Comparison of ENCODE assay signal across 20 cellular contexts in genomic region chr6:38393986-38394385, GRCh38.
DNase-seq lines count a peak whose midpoint lies in the region; ATAC-seq, FAIRE-seq and TF ChIP-seq lines count a peak whose summit lies in the region.
"Had no signal": no experiment of that assay in that cellular context is flagged by ENCODE, and none has a peak within 500 bp of the region (broad histone marks: within the 10 kb centered on the region; RNA-seq: fewer than 3 reads in every experiment).

No MANE protein-coding gene starts in this region.

- H3K36me3 ChIP-seq in breast epithelium, result no peaks in the 10 kb centered on the region
- no peaks in the 10 kb centered on the region for H3K36me3 ChIP-seq in endothelial cell of umbilical vein (ENCODE audit: control insufficient read depth in 2 of 2, extremely low read depth in 1 of 2, insufficient read depth in 2 of 2, low read length in 2 of 2)
- H3K36me3 ChIP-seq: BLaER1 treated with 17β-estradiol and CSF1 and Interleukin-3, amounts not matched to agents 10 nM and 100 nM had no signal

- no peak overlapping the region for H3K4me3 ChIP-seq in breast epithelium
- no peak overlapping the region for H3K4me3 ChIP-seq in endothelial cell of umbilical vein (replicated peaks in 1 of 3; ENCODE audit: insufficient read depth in 1 of 3, low read depth in 1 of 3, low read length in 3 of 3)
- H3K4me3 ChIP-seq: BLaER1 treated with 17β-estradiol and CSF1 and Interleukin-3, amounts not matched to agents 10 nM and 100 nM; GM12878; GM23248 had no signal

- H3K27me3 ChIP-seq in breast epithelium (no peaks in the 10 kb centered on the region), endothelial cell of umbilical vein (ENCODE audit: control insufficient read depth in 2 of 2, insufficient read depth in 2 of 2, low read length in 2 of 2) (no peaks in the 10 kb centered on the region)
- H3K27me3 ChIP-seq: BLaER1 treated with 17β-estradiol and CSF1 and Interleukin-3, amounts not matched to agents 10 nM and 100 nM had no signal

- ATAC-seq in effector memory CD8-positive, alpha-beta T cell (replicated peaks), result no peak
- ATAC-seq: CD8-positive, alpha-beta T cell; GM12878; HCT116 had no signal

- POLR2A ChIA-PET in MCF 10A (lab: Yijun Ruan, JAX) (interaction anchor here (0.6 kb wide), 1 partner anchor 81 kb away, joined by 3 read pairs; no protein-coding TSS in a partner anchor), endothelial cell of umbilical vein (lab: Charles Lee) (no interaction called here)

- peak overlapping the region; percentile 59 for H2AFZ ChIP-seq in endothelial cell of umbilical vein (ENCODE audit: low read depth, low read length)
- H2AFZ ChIP-seq: GM23248 had no signal

- no peak overlapping the region for H3K9ac ChIP-seq in endothelial cell of umbilical vein (replicated peaks; ENCODE audit: extremely low read depth, insufficient read depth, low read length)
- H3K9ac ChIP-seq: BLaER1 treated with 17β-estradiol and CSF1 and Interleukin-3, amounts not matched to agents 10 nM and 100 nM; GM23248 had no signal

- dilution Hi-C loops in endothelial cell of umbilical vein (cut with MboI; ENCODE audit: extremely low pct_ligation_motif_present, low sequenced_read_pairs), result no loop called here

- no peak overlapping the region for H3K4me3 Mint-ChIP-seq in MCF 10A (ENCODE audit: unreplicated experiment)
- no peak overlapping the region for H3K4me3 Mint-ChIP-seq in effector memory CD8-positive, alpha-beta T cell
- H3K4me3 Mint-ChIP-seq: B cell; CD8-positive, alpha-beta T cell; HFFc6 had no signal

- TF ChIP-seq CTCF in MCF 10A (IDR thresholded peaks at IDR 0.05; ENCODE audit: unreplicated experiment) (no peak), breast epithelium (IDR thresholded peaks at IDR 0.05) (no peak), endothelial cell of umbilical vein (IDR thresholded peaks at IDR 0.05; ENCODE audit: extremely low read depth in 1 of 2, insufficient read depth in 1 of 2, low read depth in 1 of 2, low read length in 2 of 2) (no peak)

- no peaks in the 10 kb centered on the region for H3K27me3 Mint-ChIP-seq in MCF 10A (ENCODE audit: insufficient read depth, unreplicated experiment)
- H3K27me3 Mint-ChIP-seq in effector memory CD8-positive, alpha-beta T cell, result no peaks in the 10 kb centered on the region
- H3K27me3 Mint-ChIP-seq: B cell had no signal

- CTCF ChIA-PET in MCF 10A (lab: Yijun Ruan, JAX) (no interaction called here), endothelial cell of umbilical vein (lab: Charles Lee) (no interaction called here)

- H3K4me1 Mint-ChIP-seq in MCF 10A (ENCODE audit: insufficient read depth, unreplicated experiment), result peaks cover 28% of the 10 kb centered on the region
- peaks cover 0 to 4% of the 10 kb centered on the region in 2 donors for H3K4me1 Mint-ChIP-seq in effector memory CD8-positive, alpha-beta T cell (ENCODE audit: low read depth in 2 of 2)

- no peaks in the 10 kb centered on the region for H4K20me1 ChIP-seq in endothelial cell of umbilical vein (replicated peaks; ENCODE audit: control insufficient read depth, extremely low read depth, insufficient read depth, low read length)
- H4K20me1 ChIP-seq: BLaER1 treated with 17β-estradiol and CSF1 and Interleukin-3, amounts not matched to agents 10 nM and 100 nM had no signal

- BruUV-seq in MCF 10A (replicated peaks; lab: Mats Ljungman, UMichigan), result no TSS peak
- BruUV-seq in endothelial cell of umbilical vein (replicated peaks; lab: Mats Ljungman, UMichigan), result no TSS peak

- H3K9me3 Mint-ChIP-seq in MCF 10A (ENCODE audit: unreplicated experiment), result no peaks in the 10 kb centered on the region
- H3K9me3 Mint-ChIP-seq in effector memory CD8-positive, alpha-beta T cell, result no peaks in the 10 kb centered on the region
- H3K9me3 Mint-ChIP-seq: CD8-positive, alpha-beta T cell; HFFc6 had no signal

- no peaks in the 10 kb centered on the region for H3K36me3 Mint-ChIP-seq in MCF 10A (ENCODE audit: insufficient read depth, unreplicated experiment)
- H3K36me3 Mint-ChIP-seq in effector memory CD8-positive, alpha-beta T cell (ENCODE audit: insufficient read depth), result no peaks in the 10 kb centered on the region

- H3K4me1 ChIP-seq in breast epithelium, result no peaks in the 10 kb centered on the region
- H3K4me1 ChIP-seq in endothelial cell of umbilical vein (ENCODE audit: control insufficient read depth, extremely low read depth, insufficient read depth, low read length), result peaks cover 29% of the 10 kb centered on the region

- peak overlapping the region; percentile 75 for H3K27ac Mint-ChIP-seq in MCF 10A (ENCODE audit: low read depth, unreplicated experiment)
- H3K27ac Mint-ChIP-seq in effector memory CD8-positive, alpha-beta T cell, result no peak overlapping the region
- H3K27ac Mint-ChIP-seq: B cell; CD8-positive, alpha-beta T cell; HFFc6 had no signal

- peak overlapping the region; percentile 29 for H3K4me2 ChIP-seq in endothelial cell of umbilical vein (ENCODE audit: insufficient read depth, low read length)

- intact Hi-C loops in MCF 10A (cut with micrococcal nuclease), result no loop called here
- intact Hi-C loops in breast epithelium (cut with DNase I; ENCODE audit: low total_unique reads), result no loop called here
- intact Hi-C loops in endothelial cell of umbilical vein (cut with micrococcal nuclease), result no loop called here

- H3K79me2 ChIP-seq in endothelial cell of umbilical vein (ENCODE audit: control insufficient read depth, insufficient read depth, low read length), result no peaks in the 10 kb centered on the region

- peak; percentile 64 for FAIRE-seq in endothelial cell of umbilical vein (lab: Jason Lieb, UNC)
- FAIRE-seq: GM12878 had no signal

- no peak overlapping the region for H3K27ac ChIP-seq in breast epithelium
- peak overlapping the region; percentile 72 for H3K27ac ChIP-seq in endothelial cell of umbilical vein (ENCODE audit: insufficient read depth, low read depth, low read length)
- H3K27ac ChIP-seq: BLaER1 treated with 17β-estradiol and CSF1 and Interleukin-3, amounts not matched to agents 10 nM and 100 nM; GM23248; HL-60 had no signal

- TF ChIP-seq POLR2A in breast epithelium (IDR thresholded peaks at IDR 0.05) (no peak), endothelial cell of umbilical vein (IDR thresholded peaks at IDR 0.05; ENCODE audit: low read depth, low read length) (no peak)

- H3K9me3 ChIP-seq in breast epithelium, result no peaks in the 10 kb centered on the region
- no peaks in the 10 kb centered on the region for H3K9me3 ChIP-seq in endothelial cell of umbilical vein (replicated peaks; ENCODE audit: control insufficient read depth, insufficient read depth, low read length)
- H3K9me3 ChIP-seq: BLaER1 treated with 17β-estradiol and CSF1 and Interleukin-3, amounts not matched to agents 10 nM and 100 nM had no signal

- DNase-seq in MCF 10A (ENCODE audit: unreplicated experiment) (no peak), breast epithelium (ENCODE audit: low spot score in 2 of 2) (no peak), MV-4-11 (lab: John Stamatoyannopoulos, UW) (peak; percentile 33), endothelial cell of umbilical vein (ENCODE audit: low read depth, low spot score) (peak; percentile 91), pulmonary artery endothelial cell (ENCODE audit: low read depth, low spot score) (peak; percentile 82), NCI-H1092 (lab: John Stamatoyannopoulos, UW) (no peak)
- DNase-seq in activated CD4-positive, CD25-positive, alpha-beta regulatory T cell (lab: John Stamatoyannopoulos, UW), result no peak
- DNase-seq in effector memory CD8-positive, alpha-beta T cell, result no peak
- DNase-seq: CD8-positive, alpha-beta T cell; DMS 273 treated with DMSO at 0.1 percent for 48 hours; DMS53; DND-41; EL; GM23248; HFFc6 had no signal

- H3K9me1 ChIP-seq in endothelial cell of umbilical vein (replicated peaks; ENCODE audit: control insufficient read depth, extremely low read depth, insufficient read depth, low read length), result no peaks in the 10 kb centered on the region

TF ChIP-seq in endothelial cell of umbilical vein, 7 proteins besides CTCF, POLR2A, EP300 and RAD21:
- TF ChIP-seq POLR2AphosphoS5 (IDR thresholded peaks at IDR 0.05; ENCODE audit: insufficient read depth, low read depth, low read length) (peak; percentile 30), EZH2 (IDR thresholded peaks at IDR 0.05; ENCODE audit: borderline replicate concordance, low read depth, low read length, severe bottlenecking) (no peak), JUN (IDR thresholded peaks at IDR 0.05; ENCODE audit: borderline replicate concordance, insufficient read depth, insufficient read length, low read depth) (peak; percentile 9), MYC (IDR thresholded peaks at IDR 0.05; ENCODE audit: low read depth, low read length) (no peak), GATA2 (IDR thresholded peaks at IDR 0.05; ENCODE audit: insufficient read depth, insufficient read length, low read depth, low read length) (no peak), MAX (IDR thresholded peaks at IDR 0.05; ENCODE audit: insufficient read depth, insufficient read length) (no peak), FOS (IDR thresholded peaks at IDR 0.05; ENCODE audit: borderline replicate concordance, insufficient read depth, low read length) (no peak)

Comparison
In these comparisons a context has a peak if more than half of its experiments do, and no peak if none do; other contexts are left out.
1. DNase-seq: peak in MV-4-11 (single experiment), endothelial cell of umbilical vein (single experiment) and pulmonary artery endothelial cell (single experiment); none in MCF 10A (single experiment), breast epithelium (0 of 2), activated CD4-positive, CD25-positive, alpha-beta regulatory T cell (0 of 4), NCI-H1092 (single experiment) and effector memory CD8-positive, alpha-beta T cell (0 of 3).